Comparison of ENCODE assay signal across 8 cellular contexts in the genomic region with DNA sequence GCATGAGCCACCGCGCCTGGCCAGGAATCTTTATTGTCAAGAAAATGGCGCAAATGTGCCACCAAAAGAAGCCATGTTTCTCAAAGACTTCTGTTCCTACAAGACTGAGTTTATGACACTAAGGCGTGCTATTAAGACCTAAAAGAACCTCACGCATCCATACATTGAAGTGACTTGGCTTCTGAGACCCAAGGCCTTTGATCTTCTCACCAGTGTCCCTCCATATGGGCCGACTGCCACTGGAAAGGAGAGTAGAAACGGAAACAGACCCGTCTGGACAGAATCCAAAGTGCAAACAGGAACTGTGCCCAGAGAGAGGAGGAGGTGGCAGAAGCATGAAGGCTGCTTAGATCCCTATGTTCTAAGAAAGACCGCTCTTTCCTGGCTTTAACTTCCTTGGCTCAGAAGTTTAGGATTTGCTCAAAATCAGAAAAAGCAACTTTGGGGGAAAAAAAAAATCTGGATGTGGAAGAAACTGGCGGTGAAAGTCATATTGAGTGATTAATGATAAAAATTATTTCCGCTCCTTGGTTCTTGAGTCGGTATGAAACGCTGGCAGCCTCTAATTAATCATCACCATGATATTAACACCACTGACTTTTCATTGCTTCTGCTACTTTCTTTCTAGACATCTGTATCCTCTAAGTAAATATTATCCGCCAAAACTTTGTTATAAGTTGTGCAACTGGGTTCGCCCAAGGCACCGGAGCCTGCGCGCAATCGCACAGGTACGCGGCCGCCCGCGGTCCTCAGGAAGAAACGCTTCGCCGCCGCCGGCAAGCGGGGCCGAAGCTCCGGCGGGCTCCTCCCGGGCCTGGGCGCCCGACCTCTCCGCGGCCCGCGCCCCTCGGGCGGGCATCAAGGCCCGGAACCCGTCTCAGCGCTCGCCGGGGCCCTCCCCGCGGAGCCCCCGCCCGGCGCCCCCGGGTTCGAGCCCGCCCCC. TPM values are rescaled to one million over a fixed set of nuclear protein-coding genes. Genes with fewer than 3 reads are reported as not detected.
DNase-seq lines count a peak whose midpoint lies in the region; ATAC-seq, FAIRE-seq and TF ChIP-seq lines count a peak whose summit lies in the region.

No MANE protein-coding gene starts in this region.

- peaks cover 10% of the 10 kb centered on the region for H3K36me3 Mint-ChIP-seq in central memory CD8-positive, alpha-beta T cell (ENCODE audit: insufficient read depth)

- H3K4me1 Mint-ChIP-seq in central memory CD8-positive, alpha-beta T cell = peaks cover 35% of the 10 kb centered on the region

- peak overlapping the region; percentile 85 to 89 for H3K4me3 ChIP-seq in kidney (ENCODE audit: low read length in 2 of 2)

- H3K9me3 ChIP-seq in KOPT-K1 (ENCODE audit: insufficient read depth, low read length, poor library complexity, severe bottlenecking) = no peaks in the 10 kb centered on the region
- no peaks in the 10 kb centered on the region for H3K9me3 ChIP-seq in kidney (ENCODE audit: control insufficient read depth in 1 of 2, low read length in 2 of 2)

- H3K4me3 Mint-ChIP-seq in central memory CD8-positive, alpha-beta T cell = peak overlapping the region; percentile 83

- TF ChIP-seq CTCF in kidney (IDR thresholded peaks at IDR 0.05; ENCODE audit: borderline replicate concordance, extremely low read depth, insufficient read depth) = no peak

- H3K4me1 ChIP-seq in kidney (ENCODE audit: control insufficient read depth in 1 of 2, insufficient read depth in 1 of 2, low read depth in 1 of 2, low read length in 2 of 2) = peaks cover 10 to 14% of the 10 kb centered on the region in 2 donors

- H3K9ac ChIP-seq in kidney (ENCODE audit: low read length in 2 of 2) = peak overlapping the region; percentile 15 to 94

- H3K36me3 ChIP-seq in KOPT-K1 (ENCODE audit: insufficient read depth, low read length) (no peaks in the 10 kb centered on the region), kidney (ENCODE audit: control insufficient read depth in 1 of 2, insufficient read depth in 2 of 2, low read length in 2 of 2) (no peaks in the 10 kb centered on the region)

- ATAC-seq in central memory CD8-positive, alpha-beta T cell (replicated peaks; ENCODE audit: extremely low read depth, poor library complexity, severe bottlenecking) = peak; percentile 43

- peak; percentile 66 for DNase-seq in NCI-H146 (lab: John Stamatoyannopoulos, UW)
- no peak for DNase-seq in NCI-H146 treated with DMSO at 0.1 percent for 48 hours (lab: John Stamatoyannopoulos, UW; ENCODE audit: unreplicated experiment)
- peak; percentile 59 for DNase-seq in H54 (ENCODE audit: insufficient read length, low spot score)
- peak; percentile 19 for DNase-seq in SK-N-DZ (ENCODE audit: low spot score)
- DNase-seq in central memory CD8-positive, alpha-beta T cell (ENCODE audit: low spot score in 2 of 2) = no peak
- DNase-seq in kidney = no peak
- DNase-seq in stimulated activated CD4-positive, alpha-beta T cell treated with anti-CD3 and anti-CD28 coated beads, Interleukin-12 subunit alpha, Interleukin-12 subunit beta, amount 100 ng/mL, for 4 hours = peak; percentile 49

- FAIRE-seq in H54 (lab: Jason Lieb, UNC) = peak; percentile 67
- no peak for FAIRE-seq in kidney (lab: Jason Lieb, UNC)

- intact Hi-C loops in kidney (cut with DNase I) = no loop called here

- no peak for TF ChIP-seq POLR2A in H54 (IDR thresholded peaks at IDR 0.05; ENCODE audit: low read depth, low read length)

- H3K27ac ChIP-seq in KOPT-K1 (ENCODE audit: low read depth, low read length, poor library complexity, severe bottlenecking) (peak overlapping the region; percentile 77), kidney (ENCODE audit: low read depth in 2 of 2, low read length in 2 of 2) (peak overlapping the region; percentile 86 to 93)

- H3K27me3 Mint-ChIP-seq in central memory CD8-positive, alpha-beta T cell = peaks cover under 1% of the 10 kb centered on the region

- H3K9me3 Mint-ChIP-seq in central memory CD8-positive, alpha-beta T cell = no peaks in the 10 kb centered on the region

- H3K27ac Mint-ChIP-seq in central memory CD8-positive, alpha-beta T cell (ENCODE audit: low read depth) = peak overlapping the region; percentile 67

RNA-seq across cellular contexts. Expression of a gene that starts 0.7 kb away (rescaled TPM):
- polyA plus RNA-seq in SK-N-DZ (2014; cell fraction: cytosol; rRNA removed) = 16.2 and 17.1 TPM in 2 replicates
- polyA plus RNA-seq in SK-N-DZ (2014; cell fraction: nucleus; rRNA removed) = 9.0 and 21.5 TPM in 2 replicates
- total RNA-seq in kidney = 133 TPM
- polyA plus RNA-seq in kidney (ENCODE audit: insufficient read depth, low read depth, low replicate concordance) = 123 TPM

Comparison
In these comparisons a context has a peak if more than half of its experiments do, and no peak if none do; other contexts are left out.
1. DNase-seq: peak in NCI-H146 (single experiment), H54 (single experiment), SK-N-DZ (single experiment) and stimulated activated CD4-positive, alpha-beta T cell treated with anti-CD3 and anti-CD28 coated beads, Interleukin-12 subunit alpha, Interleukin-12 subunit beta, amount 100 ng/mL, for 4 hours (single experiment); none in NCI-H146 treated with DMSO at 0.1 percent for 48 hours (single experiment), central memory CD8-positive, alpha-beta T cell (0 of 2) and kidney (single experiment).